1 cellular context compared by ENCODE assay signal in the genomic region with DNA sequence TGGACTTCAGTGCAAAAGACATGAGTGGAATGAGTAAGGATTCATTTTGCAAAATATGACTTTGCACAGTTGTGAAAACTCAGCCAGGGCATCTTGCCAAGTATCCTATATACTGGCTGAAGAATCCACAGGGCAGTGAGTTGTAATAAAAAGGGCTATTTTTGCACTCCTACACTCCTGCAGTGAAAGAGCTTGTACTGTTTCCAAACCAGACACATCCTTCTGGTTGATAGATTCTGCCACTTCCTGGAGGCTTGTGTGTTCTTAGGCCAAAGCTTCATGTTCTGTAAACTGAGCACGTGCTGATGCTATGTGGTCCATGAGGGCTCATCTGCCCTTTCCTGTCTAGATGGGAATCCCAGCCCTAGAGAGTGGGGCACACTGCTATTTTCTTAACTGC.
TF ChIP-seq lines count a peak whose summit lies in the region.

No MANE protein-coding gene starts in this region.

TF ChIP-seq in HepG2, 621 proteins besides CTCF, POLR2A, EP300 and RAD21:
- TF ChIP-seq MNT (IDR thresholded peaks at IDR 0.05) (peak; percentile 63; the same call in 1 of the 2 replicates), HES4 (CRISPR knock-in tag; IDR thresholded peaks at IDR 0.05; ENCODE audit: borderline replicate concordance) (no peak)
